8 cellular contexts compared by ENCODE assay signal in the genomic region with DNA sequence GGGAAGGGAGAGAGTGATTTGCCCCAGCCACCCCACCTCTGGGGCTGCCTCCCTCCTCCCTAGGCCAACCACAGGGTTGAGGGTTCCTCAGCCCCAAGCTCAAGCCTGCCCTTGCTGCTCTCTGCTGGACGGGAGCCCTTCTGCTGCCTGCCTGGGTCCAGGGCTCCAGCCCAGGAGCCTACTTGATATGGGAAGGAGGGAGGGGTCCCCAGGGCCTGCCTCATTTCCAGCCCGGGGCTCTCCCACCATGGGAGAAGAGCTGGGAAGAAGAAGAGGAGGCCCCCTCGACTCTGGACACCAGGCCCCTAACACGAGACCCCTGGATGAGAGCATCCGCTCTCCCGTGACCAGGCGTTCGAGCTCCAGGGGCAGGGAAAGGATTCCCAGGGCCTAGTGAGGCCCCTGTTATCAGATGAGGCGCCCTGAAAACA. TPM values are rescaled to one million over a fixed set of nuclear protein-coding genes. Genes with fewer than 3 reads are reported as not detected.
A peak's percentile ranks its signal among the peaks of the same experiment; 100 is the strongest.
DNase-seq lines count a peak whose midpoint lies in the region; ATAC-seq, FAIRE-seq and TF ChIP-seq lines count a peak whose summit lies in the region.

No MANE protein-coding gene starts in this region.

- 83% methylated on average over 8 of the region's 9 CpGs for WGBS in esophagus muscularis mucosa

- peaks cover 7% of the 10 kb centered on the region for H3K27me3 Mint-ChIP-seq in nephron progenitor cell (ENCODE audit: low read depth, poor library complexity)

- CTCF ChIA-PET in Panc1 (lab: Charles Lee), result interaction anchor here (1.3 to 2.0 kb wide), 5 partner anchors 17 to 127 kb away, joined by 3 to 11 read pairs (median 5); no protein-coding TSS in a partner anchor

- no peak for TF ChIP-seq POLR2A in esophagus muscularis mucosa (IDR thresholded peaks at IDR 0.05; ENCODE audit: low read depth)

- H3K4me3 Mint-ChIP-seq in nephron progenitor cell, result peak overlapping the region; percentile 80

- peak overlapping the region; percentile 79 to 93 (median 89) for H3K27ac ChIP-seq in BLaER1 treated with 17β-estradiol and CSF1 and Interleukin-3, amounts not matched to agents 10 nM and 100 nM
- H3K27ac ChIP-seq in Panc1 (ENCODE audit: low read length) (peak overlapping the region; percentile 93), esophagus muscularis mucosa (replicated peaks in 1 of 4) (peak overlapping the region; percentile 69 to 81 (median 76))

- DNase-seq in Panc1 (ENCODE audit: low read depth, low spot score), result no peak
- no peak for DNase-seq in esophagus muscularis mucosa (ENCODE audit: extremely low spot score)
- DNase-seq in nephron progenitor cell, result no peak
- no peak for DNase-seq in NCI-H1694 (lab: John Stamatoyannopoulos, UW)
- no peak for DNase-seq in AG08395 (ENCODE audit: low spot score)
- DNase-seq in HTR-8/SVneo (ENCODE audit: insufficient read length, low spot score), result no peak
- DNase-seq in HUDEP-2 (lab: John Stamatoyannopoulos, UW; ENCODE audit: unreplicated experiment in 76 of 76), result no peak

- in situ Hi-C loops in Panc1 (cut with HindIII; ENCODE audit: low pct_unique_long_range_greater_than_20kb, low sequenced_read_pairs), result no loop called here

- BruUV-seq in Panc1 (replicated peaks; lab: Mats Ljungman, UMichigan), result TSS peak; percentile 73

- peak overlapping the region; percentile 91 to 99 (median 97) for H3K4me2 ChIP-seq in BLaER1 treated with 17β-estradiol and CSF1 and Interleukin-3, amounts not matched to agents 10 nM and 100 nM

- peak overlapping the region; percentile 59 to 76 (median 68) for H3K4me3 ChIP-seq in BLaER1 treated with 17β-estradiol and CSF1 and Interleukin-3, amounts not matched to agents 10 nM and 100 nM
- H3K4me3 ChIP-seq in Panc1 (ENCODE audit: low read depth in 2 of 2, low read length in 2 of 2) (peak overlapping the region; percentile 56 to 76), esophagus muscularis mucosa (peak overlapping the region; percentile 55 to 66 (median 61))

- H3K4me1 ChIP-seq in BLaER1 treated with 17β-estradiol and CSF1 and Interleukin-3, amounts not matched to agents 10 nM and 100 nM, result peaks cover 37 to 97% (median 75%) of the 10 kb centered on the region in 10 experiments
- H3K4me1 ChIP-seq in Panc1 (ENCODE audit: control insufficient read depth, insufficient read depth, low read length), result peaks cover 64% of the 10 kb centered on the region
- H3K4me1 ChIP-seq in esophagus muscularis mucosa, result peaks cover 33 to 51% (median 47%) of the 10 kb centered on the region in 4 donors

- peak overlapping the region; percentile 69 for H3K27ac Mint-ChIP-seq in nephron progenitor cell

- H3K4me1 Mint-ChIP-seq in nephron progenitor cell, result peaks cover 79% of the 10 kb centered on the region

- H3K9ac ChIP-seq in BLaER1 treated with 17β-estradiol and CSF1 and Interleukin-3, amounts not matched to agents 10 nM and 100 nM, result peak overlapping the region; percentile 80 to 90 (median 86)

- TF ChIP-seq EP300 in esophagus muscularis mucosa (IDR thresholded peaks at IDR 0.05), result no peak

- TF ChIP-seq CTCF in Panc1 (IDR thresholded peaks at IDR 0.05) (no peak), esophagus muscularis mucosa (IDR thresholded peaks at IDR 0.05) (no peak), nephron progenitor cell (IDR thresholded peaks at IDR 0.05) (no peak)

- no peak for FAIRE-seq in HTR-8/SVneo (lab: Jason Lieb, UNC)

- H3K36me3 ChIP-seq in BLaER1 treated with 17β-estradiol and CSF1 and Interleukin-3, amounts not matched to agents 10 nM and 100 nM, result peaks cover 0 to 3% (median 0%) of the 10 kb centered on the region in 11 experiments; a peak in 4 of 22 replicates
- H3K36me3 ChIP-seq in Panc1 (ENCODE audit: control insufficient read depth, insufficient read depth, low read length) (no peaks in the 10 kb centered on the region; the same call in 1 of the 2 replicates), esophagus muscularis mucosa (no peaks in the 10 kb centered on the region)

- intact Hi-C loops in Panc1 (cut with micrococcal nuclease; ENCODE audit: unreplicated experiment), result no loop called here
- intact Hi-C loops in esophagus muscularis mucosa (cut with DNase I), result no loop called here

- no peaks in the 10 kb centered on the region for H3K36me3 Mint-ChIP-seq in nephron progenitor cell (ENCODE audit: low read depth)

- no peaks in the 10 kb centered on the region for H3K9me3 Mint-ChIP-seq in nephron progenitor cell

- POLR2A ChIA-PET in Panc1 (lab: Charles Lee), result no interaction called here

- peaks cover 0 to 5% (median 0%) of the 10 kb centered on the region in 11 experiments; a peak in 2 of 22 replicates for H3K27me3 ChIP-seq in BLaER1 treated with 17β-estradiol and CSF1 and Interleukin-3, amounts not matched to agents 10 nM and 100 nM
- no peaks in the 10 kb centered on the region for H3K27me3 ChIP-seq in Panc1 (ENCODE audit: control insufficient read depth, insufficient read depth, low read length)
- peaks cover 0 to 17% (median 0%) of the 10 kb centered on the region in 4 donors for H3K27me3 ChIP-seq in esophagus muscularis mucosa

- ATAC-seq in Panc1, result peak; percentile 28

- H4K20me1 ChIP-seq in BLaER1 treated with 17β-estradiol and CSF1 and Interleukin-3, amounts not matched to agents 10 nM and 100 nM, result peaks cover 0 to 12% (median 0%) of the 10 kb centered on the region in 11 experiments; a peak in 1 of 22 replicates

- H3K9me3 ChIP-seq in BLaER1 treated with 17β-estradiol and CSF1 and Interleukin-3, amounts not matched to agents 10 nM and 100 nM (replicated peaks in 1 of 11), result no peaks in the 10 kb centered on the region
- no peaks in the 10 kb centered on the region for H3K9me3 ChIP-seq in Panc1 (ENCODE audit: control insufficient read depth, insufficient read depth, low read depth, low read length)
- no peaks in the 10 kb centered on the region for H3K9me3 ChIP-seq in esophagus muscularis mucosa

RNA-seq across cellular contexts. Expression of a gene that starts 0.7 kb away (rescaled TPM):
- total RNA-seq in Panc1 (2021; ENCODE audit: unreplicated experiment) (46.6 TPM), esophagus muscularis mucosa (1 to 10 TPM; 3.8 to 9.7 (median 7.6) TPM)
- polyA plus RNA-seq in Panc1 (2012; ENCODE audit: insufficient read length), result 70.7 TPM

RNA-seq across cellular contexts. Expression of a gene that starts 21.3 kb away (rescaled TPM):
- total RNA-seq in Panc1 (2021; ENCODE audit: unreplicated experiment) (48.7 TPM), esophagus muscularis mucosa (10 to 100 TPM in 1 of 4 donors, 1 to 10 TPM in 3; 3.5 to 10.3 (median 6.7) TPM)
- polyA plus RNA-seq in Panc1 (2012; ENCODE audit: insufficient read length), result 74.7 TPM

RNA-seq across cellular contexts. Expression of a gene that starts 41.5 kb away (rescaled TPM):
- 34.9 TPM for total RNA-seq in Panc1 (2021; ENCODE audit: unreplicated experiment)
- polyA plus RNA-seq in Panc1 (2012; ENCODE audit: insufficient read length), result 29.9 TPM
- total RNA-seq in esophagus muscularis mucosa, result 10 to 100 TPM; 20.3 to 37.7 (median 29.9) TPM

RNA-seq across cellular contexts. Expression of a gene that starts 41.7 kb away (rescaled TPM):
- total RNA-seq in Panc1 (2021; ENCODE audit: unreplicated experiment) (413 TPM), esophagus muscularis mucosa (100 to 1,000 TPM; 202 to 388 (median 256) TPM)
- 260 TPM for polyA plus RNA-seq in Panc1 (2012; ENCODE audit: insufficient read length)

RNA-seq across cellular contexts. Expression of a gene that starts 43.1 kb away (rescaled TPM):
- 63.4 TPM for total RNA-seq in Panc1 (2021; ENCODE audit: unreplicated experiment)
- polyA plus RNA-seq in Panc1 (2012; ENCODE audit: insufficient read length), result 82.5 TPM
- 10 to 100 TPM; 70.6 to 98.7 (median 75.1) TPM for total RNA-seq in esophagus muscularis mucosa
